9 cellular contexts compared by ENCODE assay signal in the genomic region with DNA sequence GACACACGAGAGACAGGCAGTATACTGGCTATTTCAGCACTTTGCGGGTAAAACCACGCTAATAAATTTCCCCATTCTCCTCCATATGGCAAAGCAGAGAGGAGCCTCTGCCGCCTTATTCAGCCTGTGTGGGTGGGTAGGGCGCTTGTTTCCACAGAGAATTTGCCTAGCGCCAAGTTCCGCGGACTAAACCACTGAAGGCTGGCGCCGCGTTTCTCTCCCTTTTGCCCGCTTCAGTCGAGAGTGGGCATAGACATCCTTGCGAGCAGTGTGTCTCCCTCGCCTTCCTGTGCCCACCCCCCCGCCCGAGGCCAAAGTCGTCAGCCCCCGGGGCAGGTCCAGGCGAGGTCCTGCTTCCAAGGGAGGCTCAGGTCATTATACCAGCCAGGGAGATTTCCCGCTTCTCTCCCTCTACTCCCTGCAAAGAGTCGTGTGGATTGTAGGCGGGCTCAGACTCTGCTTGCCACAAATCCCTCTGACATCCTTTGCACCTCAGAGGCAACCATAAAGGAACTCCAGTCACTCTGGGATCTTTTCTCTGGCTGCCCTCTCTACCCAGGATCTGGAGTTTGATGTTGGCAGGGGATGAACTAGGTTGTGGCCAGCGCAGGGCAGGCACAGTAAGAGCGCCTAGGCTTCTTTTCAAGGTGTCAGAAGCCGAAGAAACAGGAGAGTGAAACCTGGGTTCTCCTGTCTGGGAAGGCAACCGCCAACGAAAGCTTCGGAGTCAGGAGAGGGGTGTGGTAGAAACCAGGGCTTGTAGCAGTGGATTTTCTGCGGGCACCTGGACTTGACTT. TPM values are rescaled to one million over a fixed set of nuclear protein-coding genes. Genes with fewer than 3 reads are reported as not detected.
A peak's percentile ranks its signal among the peaks of the same experiment; 100 is the strongest.
DNase-seq lines count a peak whose midpoint lies in the region; ATAC-seq, FAIRE-seq and TF ChIP-seq lines count a peak whose summit lies in the region.
"Had no signal": no experiment of that assay in that cellular context is flagged by ENCODE, and none has a peak within 500 bp of the region (broad histone marks: within the 10 kb centered on the region; RNA-seq: fewer than 3 reads in every experiment).

No MANE protein-coding gene starts in this region.

- H4K20me1 ChIP-seq in GM12878 (ENCODE audit: control insufficient read depth, insufficient read depth), result no peaks in the 10 kb centered on the region; the same call in 1 of the 2 replicates

- CTCF ChIA-PET in GM12878 (lab: Yijun Ruan, JAX), result no interaction called here

- peaks cover 56% of the 10 kb centered on the region for H3K4me1 Mint-ChIP-seq in stimulated activated memory B cell treated with anti-CD40 and anti-IgM and Interleukin-4, amounts not matched to agents 10 μg/mL and 1 μg/mL and 100 μg/mL, for 72 hours

- H3K27ac ChIP-seq in HUES48 (ENCODE audit: low read depth, low read length) (no peak overlapping the region), GM12878 (ENCODE audit: control insufficient read depth, insufficient read depth) (no peak overlapping the region), right lobe of liver (no peak overlapping the region)
- H3K27ac ChIP-seq: neutrophil had no signal

- 11% methylated on average over 21 of the region's 30 CpGs for WGBS in GM12878 (ENCODE audit: insufficient coverage, insufficient replicate concordance, low lambda C conversion rate, missing lambda C conversion rate)
- 22% methylated on average over 18 of the region's 30 CpGs for WGBS in right lobe of liver (ENCODE audit: insufficient coverage, low coverage, low lambda C conversion rate, missing lambda C conversion rate)

- FAIRE-seq in GM12878 (lab: Jason Lieb, UNC), result no peak

- SMC1A ChIA-PET in GM12878 (lab: Charles Lee; ENCODE audit: uncharacterized antibody, unreplicated experiment), result no interaction called here

- peaks cover 100% of the 10 kb centered on the region for H3K27me3 ChIP-seq in HUES48 (ENCODE audit: control insufficient read depth, insufficient read depth, low read length)
- H3K27me3 ChIP-seq in GM12878 (replicated peaks in 1 of 2; ENCODE audit: control insufficient read depth in 2 of 2, insufficient read depth in 2 of 2, low read length in 1 of 2), result peaks cover 11 to 12% of the 10 kb centered on the region in 2 experiments; a peak in 3 of 4 replicates
- peaks cover 0 to 21% of the 10 kb centered on the region in 2 donors for H3K27me3 ChIP-seq in right lobe of liver

- peaks cover 2% of the 10 kb centered on the region for H3K9me3 Mint-ChIP-seq in stimulated activated memory B cell treated with anti-CD40 and anti-IgM and Interleukin-4, amounts not matched to agents 10 μg/mL and 1 μg/mL and 100 μg/mL, for 72 hours

- intact Hi-C loops in GM12878 (cut with micrococcal nuclease; ENCODE audit: unreplicated experiment) (no loop called here), right lobe of liver (cut with DNase I) (loop anchor here in 1 of 2 donors (10.0 kb wide), 1 partner anchor 317 kb away; no protein-coding TSS in a partner anchor)

- RAD21 ChIA-PET in GM12878 (lab: Charles Lee; ENCODE audit: unreplicated experiment), result interaction anchor here (1.0 kb wide), 1 partner anchor 9 kb away, joined by 3 read pairs; no protein-coding TSS in a partner anchor

- H3K4me3 Mint-ChIP-seq in stimulated activated memory B cell treated with anti-CD40 and anti-IgM and Interleukin-4, amounts not matched to agents 10 μg/mL and 1 μg/mL and 100 μg/mL, for 72 hours, result peak overlapping the region; percentile 59

- POLR2A ChIA-PET in GM12878 (lab: Charles Lee), result no interaction called here

- ATAC-seq in GM12878 (peak; percentile 39), right lobe of liver (peak; percentile 34 to 61 (median 50))
- peak; percentile 29 for ATAC-seq in stimulated activated memory B cell treated with anti-CD40 and anti-IgM and Interleukin-4, amounts not matched to agents 10 μg/mL and 1 μg/mL and 100 μg/mL, for 72 hours

- DNase-seq in GM12878 (ENCODE audit: low read depth, low spot score), result no peak
- peak in 1 of 3 donors; percentile 25 for DNase-seq in right lobe of liver
- no peak for DNase-seq in 8988T
- no peak for DNase-seq in NCI-H2171 treated with DMSO at 0.1 percent for 48 hours (lab: John Stamatoyannopoulos, UW)
- no peak for DNase-seq in KG1 (lab: John Stamatoyannopoulos, UW)
- DNase-seq: activated T-cell treated with anti-CD3 and anti-CD28 coated beads, Interleukin-2, amount 50 U/mL, for 1 hour had no signal

- no peak overlapping the region for H3K4me2 ChIP-seq in GM12878 (ENCODE audit: control insufficient read depth, insufficient read depth)

- H3K36me3 Mint-ChIP-seq in stimulated activated memory B cell treated with anti-CD40 and anti-IgM and Interleukin-4, amounts not matched to agents 10 μg/mL and 1 μg/mL and 100 μg/mL, for 72 hours, result peaks cover 38% of the 10 kb centered on the region

- TF ChIP-seq EP300 in GM12878 (IDR thresholded peaks at IDR 0.05; ENCODE audit: borderline replicate concordance in 1 of 2, control insufficient read depth in 1 of 2, low read depth in 2 of 2, low read length in 2 of 2), result no peak

- no peak overlapping the region for H2AFZ ChIP-seq in GM12878 (ENCODE audit: control insufficient read depth, low read depth, low read length)

- no peak for TF ChIP-seq RAD21 in GM12878 (IDR thresholded peaks at IDR 0.05; ENCODE audit: insufficient read depth, low read depth, low read length)

- no peaks in the 10 kb centered on the region for H3K79me2 ChIP-seq in GM12878 (ENCODE audit: control insufficient read depth, insufficient read depth, low read length)

- peak overlapping the region; percentile 30 for H3K27ac Mint-ChIP-seq in stimulated activated memory B cell treated with anti-CD40 and anti-IgM and Interleukin-4, amounts not matched to agents 10 μg/mL and 1 μg/mL and 100 μg/mL, for 72 hours

- no TSS peak for BruUV-seq in GM12878 (replicated peaks; lab: Mats Ljungman, UMichigan)

- H3K36me3 ChIP-seq in HUES48 (ENCODE audit: control insufficient read depth, insufficient read depth, low read length), result no peaks in the 10 kb centered on the region
- no peaks in the 10 kb centered on the region for H3K36me3 ChIP-seq in GM12878 (ENCODE audit: control insufficient read depth in 2 of 2, insufficient read depth in 2 of 2, low read length in 1 of 2)
- H3K36me3 ChIP-seq in right lobe of liver, result peaks cover 0 to 25% (median 15%) of the 10 kb centered on the region in 4 donors

- no peak for TF ChIP-seq CTCF in GM12878 (IDR thresholded peaks at IDR 0.05 in 2 of 3, conservative IDR thresholded peaks at IDR 0.05 in 1 of 3; ENCODE audit: control insufficient read depth in 2 of 3, extremely low read depth in 1 of 3, insufficient read depth in 1 of 3, low read depth in 3 of 3, low read length in 3 of 3)
- TF ChIP-seq CTCF in right lobe of liver (IDR thresholded peaks at IDR 0.05), result no peak

- peak overlapping the region; percentile 17; the same call in 1 of the 2 replicates for H3K4me3 ChIP-seq in HUES48 (ENCODE audit: low read depth, low read length)
- no peak overlapping the region for H3K4me3 ChIP-seq in GM12878
- no peak overlapping the region for H3K4me3 ChIP-seq in right lobe of liver

- H3K9ac ChIP-seq in HUES48 (ENCODE audit: low read depth, low read length) (no peak overlapping the region), GM12878 (ENCODE audit: control insufficient read depth, insufficient read depth, low read length) (no peak overlapping the region)

- H3K27me3 Mint-ChIP-seq in stimulated activated memory B cell treated with anti-CD40 and anti-IgM and Interleukin-4, amounts not matched to agents 10 μg/mL and 1 μg/mL and 100 μg/mL, for 72 hours, result peaks cover 73% of the 10 kb centered on the region

- no peak for TF ChIP-seq POLR2A in GM12878 (IDR thresholded peaks at IDR 0.05; ENCODE audit: low read depth, low read length)
- TF ChIP-seq POLR2A in right lobe of liver (IDR thresholded peaks at IDR 0.05), result no peak

- in situ Hi-C loops in GM12878 (cut with MboI), result no loop called here

- H3K4me1 ChIP-seq in HUES48 (ENCODE audit: control insufficient read depth, insufficient read depth, low read length), result peaks cover 32% of the 10 kb centered on the region
- no peaks in the 10 kb centered on the region for H3K4me1 ChIP-seq in GM12878 (ENCODE audit: control insufficient read depth, insufficient read depth, low read length)
- peaks cover 0 to 7% (median 0%) of the 10 kb centered on the region in 4 donors for H3K4me1 ChIP-seq in right lobe of liver

- H3K9me3 ChIP-seq in HUES48 (ENCODE audit: control insufficient read depth, insufficient read depth, low read length) (no peaks in the 10 kb centered on the region), GM12878 (replicated peaks; ENCODE audit: control insufficient read depth, insufficient read depth, low read length) (no peaks in the 10 kb centered on the region; the same call in 2 of the 3 replicates), right lobe of liver (no peaks in the 10 kb centered on the region)

TF ChIP-seq in GM12878, 131 proteins besides CTCF, POLR2A, EP300 and RAD21 (continues in another document):
- TF ChIP-seq FOXK2 (IDR thresholded peaks at IDR 0.05) (no peak), NFXL1 (IDR thresholded peaks at IDR 0.05; ENCODE audit: borderline replicate concordance) (no peak), RCOR1 (conservative IDR thresholded peaks at IDR 0.05; ENCODE audit: low read depth, low read length) (no peak)

RNA-seq across cellular contexts. Expression of gene HLX, which starts 8.8 kb away (rescaled TPM):
- total RNA-seq in GM12878 (2013; cell fraction: nucleolus; rRNA removed), result 3.7 and 3.9 TPM in 2 replicates
- total RNA-seq in GM12878 (2014; rRNA removed), result 1.4 and 1.5 TPM in 2 replicates
- 0.74 and 1.7 TPM in 2 replicates for total RNA-seq in GM12878 (2014; rRNA removed; fragmentation: Illumina TruSeq; extraction: Trizol)
- 2.3 and 3.0 TPM in 2 replicates for total RNA-seq in GM12878 (2021)
- not detected for polyA plus RNA-seq in GM12878 (2011; ENCODE audit: low read depth)
- polyA plus RNA-seq in GM12878 (2011; rRNA removed), result 0.07 and 0.16 TPM in 2 replicates
- polyA plus RNA-seq in GM12878 (2011; cell fraction: cytosol; rRNA removed), result 0.22 and 0.33 TPM in 2 replicates
- polyA plus RNA-seq in GM12878 (2011; cell fraction: nucleus; rRNA removed), result 0.36 and 0.64 TPM in 2 replicates
- polyA plus RNA-seq in GM12878 (2012), result 0.13 TPM in 1 of 2 replicates, not detected in the other
- polyA plus RNA-seq in GM12878 (2014; fragmentation: Illumina TruSeq; extraction: Trizol), result 0.21 and 0.81 TPM in 2 replicates
- polyA plus RNA-seq in GM12878 (2014; fragmentation: Nextera tagmentation; extraction: Ambion mirVana), result under 1 TPM; 0.11 to 0.22 TPM
- 1.4 and 2.1 TPM in 2 replicates for polyA plus RNA-seq in GM12878 (2014; rRNA removed)
- 1 to 10 TPM in 1 of 2 experiments, under 1 TPM in 1; 0.84 to 1.4 TPM for polyA plus RNA-seq in GM12878 (2016; fragmentation: Nextera tagmentation; extraction: Ambion mirVana)
- 0.26 and 0.95 TPM in 2 replicates for polyA minus RNA-seq in GM12878 (2011; rRNA and poly(A)+ RNA removed)
- polyA minus RNA-seq in GM12878 (2011; cell fraction: cytosol; rRNA and poly(A)+ RNA removed), result 0.42 TPM in 1 of 2 replicates, not detected in the other
- 0.24 and 0.86 TPM in 2 replicates for polyA minus RNA-seq in GM12878 (2011; cell fraction: nucleus; rRNA and poly(A)+ RNA removed)
- total RNA-seq in right lobe of liver, result 10 to 100 TPM in 2 of 6 experiments, 1 to 10 TPM in 4; 5.5 to 10.8 (median 6.7) TPM
